Comparison of ENCODE assay signal across 29 cellular contexts in genomic region chr10:126892873-126893175, GRCh38.
"Had no signal": no experiment of that assay in that cellular context is flagged by ENCODE, and none has a peak within 500 bp of the region (broad histone marks: within the 10 kb centered on the region; RNA-seq: fewer than 3 reads in every experiment).

No MANE protein-coding gene starts in this region.

- H3K36me3 ChIP-seq: esophagus muscularis mucosa, gastrocnemius medialis had no signal

- H3K4me1 ChIP-seq: esophagus muscularis mucosa, gastrocnemius medialis had no signal

- H3K27ac ChIP-seq: body of pancreas, esophagus muscularis mucosa, foreskin keratinocyte, gastrocnemius medialis had no signal

- H3K9me3 ChIP-seq: body of pancreas, esophagus muscularis mucosa, gastrocnemius medialis had no signal

- FAIRE-seq: colon had no signal

- H3K4me3 ChIP-seq: body of pancreas, esophagus muscularis mucosa, gastrocnemius medialis had no signal

- ATAC-seq: activated CD4-positive, CD25-positive, alpha-beta regulatory T cell treated with anti-CD3 and anti-CD28 coated beads, Interleukin-2, amount 50 U/mL, for 24 hours; activated CD8-positive, alpha-beta T cell treated with anti-CD3 and anti-CD28 coated beads for 36 hours; activated T-cell treated with anti-CD3 and anti-CD28 coated beads, Interleukin-2, amount 50 U/mL, for 4 hours; activated T-helper 17 cell treated with anti-CD3 and anti-CD28 coated beads, Interleukin-2, amount 50 U/mL, for 72 hours; body of pancreas; effector memory CD8-positive, alpha-beta T cell; foreskin keratinocyte; gastrocnemius medialis; T-helper 17 cell; WTC11 had no signal

- DNase-seq: activated CD4-positive, alpha-beta T cell treated with anti-CD3 and anti-CD28 coated beads for 48 hours; activated CD4-positive, alpha-beta T cell treated with anti-CD3 and anti-CD28 coated beads, Interleukin-2, amount 50 U/mL, for 1 hour; activated CD4-positive, alpha-beta T cell treated with anti-CD3 and anti-CD28 coated beads, Interleukin-2, amount 50 U/mL, for 48 hours; activated CD8-positive, alpha-beta memory T cell treated with anti-CD3 and anti-CD28 coated beads for 24 hours; activated CD8-positive, alpha-beta T cell treated with anti-CD3 and anti-CD28 coated beads for 36 hours; activated effector memory CD4-positive, alpha-beta T cell treated with Interleukin-2 at 50 U/mL for 16 hours; activated gamma-delta T cell treated with Interleukin-2 at 50 U/mL for 16 hours; activated naive CD4-positive, alpha-beta T cell treated with anti-CD3 and anti-CD28 coated beads, Interleukin-2, amount 50 U/mL, for 16 hours; activated naive CD4-positive, alpha-beta T cell treated with Interleukin-2 at 50 U/mL for 16 hours; activated T-cell treated with anti-CD3 and anti-CD28 coated beads, Interleukin-2, amount 50 U/mL, for 4 hours; amniotic stem cell; anterior cingulate cortex; caudate nucleus; cortex of kidney; effector CD4-positive, alpha-beta T cell; effector memory CD8-positive, alpha-beta T cell; erythroblast; foreskin keratinocyte; gastrocnemius medialis; glutamatergic neuron; T-helper 1 cell; T-helper 17 cell; T1000 had no signal

- H3K27me3 ChIP-seq: body of pancreas, foreskin keratinocyte, gastrocnemius medialis had no signal
